1 cellular context compared by ENCODE assay signal in the genomic region with DNA sequence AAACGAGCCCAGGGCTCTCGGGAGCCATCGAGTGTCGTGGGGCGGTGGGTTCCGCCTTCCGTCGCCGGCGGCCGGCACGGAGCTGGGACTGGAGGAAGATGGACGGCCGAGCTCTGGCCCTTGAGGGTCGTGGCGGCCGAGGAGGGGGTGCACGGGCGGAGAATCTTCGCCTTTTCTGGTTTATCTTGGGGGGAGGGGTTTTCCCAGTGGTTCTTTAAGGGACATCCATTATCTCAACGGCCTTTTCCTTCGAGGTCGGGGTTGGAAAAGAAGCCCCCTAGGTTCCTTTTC.
TF ChIP-seq lines count a peak whose summit lies in the region.

No MANE protein-coding gene starts in this region.

TF ChIP-seq in HepG2, 621 proteins besides CTCF, POLR2A, EP300 and RAD21 (continued from another document and continues in another):
- TF ChIP-seq, protein P1, sequence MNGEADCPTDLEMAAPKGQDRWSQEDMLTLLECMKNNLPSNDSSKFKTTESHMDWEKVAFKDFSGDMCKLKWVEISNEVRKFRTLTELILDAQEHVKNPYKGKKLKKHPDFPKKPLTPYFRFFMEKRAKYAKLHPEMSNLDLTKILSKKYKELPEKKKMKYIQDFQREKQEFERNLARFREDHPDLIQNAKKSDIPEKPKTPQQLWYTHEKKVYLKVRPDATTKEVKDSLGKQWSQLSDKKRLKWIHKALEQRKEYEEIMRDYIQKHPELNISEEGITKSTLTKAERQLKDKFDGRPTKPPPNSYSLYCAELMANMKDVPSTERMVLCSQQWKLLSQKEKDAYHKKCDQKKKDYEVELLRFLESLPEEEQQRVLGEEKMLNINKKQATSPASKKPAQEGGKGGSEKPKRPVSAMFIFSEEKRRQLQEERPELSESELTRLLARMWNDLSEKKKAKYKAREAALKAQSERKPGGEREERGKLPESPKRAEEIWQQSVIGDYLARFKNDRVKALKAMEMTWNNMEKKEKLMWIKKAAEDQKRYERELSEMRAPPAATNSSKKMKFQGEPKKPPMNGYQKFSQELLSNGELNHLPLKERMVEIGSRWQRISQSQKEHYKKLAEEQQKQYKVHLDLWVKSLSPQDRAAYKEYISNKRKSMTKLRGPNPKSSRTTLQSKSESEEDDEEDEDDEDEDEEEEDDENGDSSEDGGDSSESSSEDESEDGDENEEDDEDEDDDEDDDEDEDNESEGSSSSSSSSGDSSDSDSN (CRISPR knock-in tag; IDR thresholded peaks at IDR 0.05), result peak; percentile 75
- no peak for TF ChIP-seq ZNF441 (CRISPR knock-in tag; IDR thresholded peaks at IDR 0.05; ENCODE audit: borderline replicate concordance)
- TF ChIP-seq NCOA1 (CRISPR knock-in tag; IDR thresholded peaks at IDR 0.05), result no peak
- TF ChIP-seq, protein P2, sequence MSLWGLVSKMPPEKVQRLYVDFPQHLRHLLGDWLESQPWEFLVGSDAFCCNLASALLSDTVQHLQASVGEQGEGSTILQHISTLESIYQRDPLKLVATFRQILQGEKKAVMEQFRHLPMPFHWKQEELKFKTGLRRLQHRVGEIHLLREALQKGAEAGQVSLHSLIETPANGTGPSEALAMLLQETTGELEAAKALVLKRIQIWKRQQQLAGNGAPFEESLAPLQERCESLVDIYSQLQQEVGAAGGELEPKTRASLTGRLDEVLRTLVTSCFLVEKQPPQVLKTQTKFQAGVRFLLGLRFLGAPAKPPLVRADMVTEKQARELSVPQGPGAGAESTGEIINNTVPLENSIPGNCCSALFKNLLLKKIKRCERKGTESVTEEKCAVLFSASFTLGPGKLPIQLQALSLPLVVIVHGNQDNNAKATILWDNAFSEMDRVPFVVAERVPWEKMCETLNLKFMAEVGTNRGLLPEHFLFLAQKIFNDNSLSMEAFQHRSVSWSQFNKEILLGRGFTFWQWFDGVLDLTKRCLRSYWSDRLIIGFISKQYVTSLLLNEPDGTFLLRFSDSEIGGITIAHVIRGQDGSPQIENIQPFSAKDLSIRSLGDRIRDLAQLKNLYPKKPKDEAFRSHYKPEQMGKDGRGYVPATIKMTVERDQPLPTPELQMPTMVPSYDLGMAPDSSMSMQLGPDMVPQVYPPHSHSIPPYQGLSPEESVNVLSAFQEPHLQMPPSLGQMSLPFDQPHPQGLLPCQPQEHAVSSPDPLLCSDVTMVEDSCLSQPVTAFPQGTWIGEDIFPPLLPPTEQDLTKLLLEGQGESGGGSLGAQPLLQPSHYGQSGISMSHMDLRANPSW (CRISPR knock-in tag; IDR thresholded peaks at IDR 0.05; ENCODE audit: borderline replicate concordance), result no peak
- no peak for TF ChIP-seq NAIF1 (CRISPR knock-in tag; IDR thresholded peaks at IDR 0.05; ENCODE audit: borderline replicate concordance)
- TF ChIP-seq, protein P3, sequence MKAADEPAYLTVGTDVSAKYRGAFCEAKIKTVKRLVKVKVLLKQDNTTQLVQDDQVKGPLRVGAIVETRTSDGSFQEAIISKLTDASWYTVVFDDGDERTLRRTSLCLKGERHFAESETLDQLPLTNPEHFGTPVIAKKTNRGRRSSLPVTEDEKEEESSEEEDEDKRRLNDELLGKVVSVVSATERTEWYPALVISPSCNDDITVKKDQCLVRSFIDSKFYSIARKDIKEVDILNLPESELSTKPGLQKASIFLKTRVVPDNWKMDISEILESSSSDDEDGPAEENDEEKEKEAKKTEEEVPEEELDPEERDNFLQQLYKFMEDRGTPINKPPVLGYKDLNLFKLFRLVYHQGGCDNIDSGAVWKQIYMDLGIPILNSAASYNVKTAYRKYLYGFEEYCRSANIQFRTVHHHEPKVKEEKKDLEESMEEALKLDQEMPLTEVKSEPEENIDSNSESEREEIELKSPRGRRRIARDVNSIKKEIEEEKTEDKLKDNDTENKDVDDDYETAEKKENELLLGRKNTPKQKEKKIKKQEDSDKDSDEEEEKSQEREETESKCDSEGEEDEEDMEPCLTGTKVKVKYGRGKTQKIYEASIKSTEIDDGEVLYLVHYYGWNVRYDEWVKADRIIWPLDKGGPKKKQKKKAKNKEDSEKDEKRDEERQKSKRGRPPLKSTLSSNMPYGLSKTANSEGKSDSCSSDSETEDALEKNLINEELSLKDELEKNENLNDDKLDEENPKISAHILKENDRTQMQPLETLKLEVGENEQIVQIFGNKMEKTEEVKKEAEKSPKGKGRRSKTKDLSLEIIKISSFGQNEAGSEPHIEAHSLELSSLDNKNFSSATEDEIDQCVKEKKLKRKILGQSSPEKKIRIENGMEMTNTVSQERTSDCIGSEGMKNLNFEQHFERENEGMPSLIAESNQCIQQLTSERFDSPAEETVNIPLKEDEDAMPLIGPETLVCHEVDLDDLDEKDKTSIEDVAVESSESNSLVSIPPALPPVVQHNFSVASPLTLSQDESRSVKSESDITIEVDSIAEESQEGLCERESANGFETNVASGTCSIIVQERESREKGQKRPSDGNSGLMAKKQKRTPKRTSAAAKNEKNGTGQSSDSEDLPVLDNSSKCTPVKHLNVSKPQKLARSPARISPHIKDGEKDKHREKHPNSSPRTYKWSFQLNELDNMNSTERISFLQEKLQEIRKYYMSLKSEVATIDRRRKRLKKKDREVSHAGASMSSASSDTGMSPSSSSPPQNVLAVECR (CRISPR knock-in tag; IDR thresholded peaks at IDR 0.05; ENCODE audit: borderline replicate concordance), result 0 out of 2 replicates have a peak, but pooled peaks have one; percentile 45
- TF ChIP-seq, protein P4, sequence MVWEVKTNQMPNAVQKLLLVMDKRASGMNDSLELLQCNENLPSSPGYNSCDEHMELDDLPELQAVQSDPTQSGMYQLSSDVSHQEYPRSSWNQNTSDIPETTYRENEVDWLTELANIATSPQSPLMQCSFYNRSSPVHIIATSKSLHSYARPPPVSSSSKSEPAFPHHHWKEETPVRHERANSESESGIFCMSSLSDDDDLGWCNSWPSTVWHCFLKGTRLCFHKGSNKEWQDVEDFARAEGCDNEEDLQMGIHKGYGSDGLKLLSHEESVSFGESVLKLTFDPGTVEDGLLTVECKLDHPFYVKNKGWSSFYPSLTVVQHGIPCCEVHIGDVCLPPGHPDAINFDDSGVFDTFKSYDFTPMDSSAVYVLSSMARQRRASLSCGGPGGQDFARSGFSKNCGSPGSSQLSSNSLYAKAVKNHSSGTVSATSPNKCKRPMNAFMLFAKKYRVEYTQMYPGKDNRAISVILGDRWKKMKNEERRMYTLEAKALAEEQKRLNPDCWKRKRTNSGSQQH (CRISPR knock-in tag; IDR thresholded peaks at IDR 0.05; ENCODE audit: low read depth), result no peak
- TF ChIP-seq ZNF75D (CRISPR knock-in tag; IDR thresholded peaks at IDR 0.05; ENCODE audit: borderline replicate concordance), result no peak; the same call in 1 of the 2 replicates
- TF ChIP-seq TOPORS (CRISPR knock-in tag; IDR thresholded peaks at IDR 0.05), result 0 out of 2 replicates have a peak, but pooled peaks have one; percentile 6
- TF ChIP-seq, protein P5, sequence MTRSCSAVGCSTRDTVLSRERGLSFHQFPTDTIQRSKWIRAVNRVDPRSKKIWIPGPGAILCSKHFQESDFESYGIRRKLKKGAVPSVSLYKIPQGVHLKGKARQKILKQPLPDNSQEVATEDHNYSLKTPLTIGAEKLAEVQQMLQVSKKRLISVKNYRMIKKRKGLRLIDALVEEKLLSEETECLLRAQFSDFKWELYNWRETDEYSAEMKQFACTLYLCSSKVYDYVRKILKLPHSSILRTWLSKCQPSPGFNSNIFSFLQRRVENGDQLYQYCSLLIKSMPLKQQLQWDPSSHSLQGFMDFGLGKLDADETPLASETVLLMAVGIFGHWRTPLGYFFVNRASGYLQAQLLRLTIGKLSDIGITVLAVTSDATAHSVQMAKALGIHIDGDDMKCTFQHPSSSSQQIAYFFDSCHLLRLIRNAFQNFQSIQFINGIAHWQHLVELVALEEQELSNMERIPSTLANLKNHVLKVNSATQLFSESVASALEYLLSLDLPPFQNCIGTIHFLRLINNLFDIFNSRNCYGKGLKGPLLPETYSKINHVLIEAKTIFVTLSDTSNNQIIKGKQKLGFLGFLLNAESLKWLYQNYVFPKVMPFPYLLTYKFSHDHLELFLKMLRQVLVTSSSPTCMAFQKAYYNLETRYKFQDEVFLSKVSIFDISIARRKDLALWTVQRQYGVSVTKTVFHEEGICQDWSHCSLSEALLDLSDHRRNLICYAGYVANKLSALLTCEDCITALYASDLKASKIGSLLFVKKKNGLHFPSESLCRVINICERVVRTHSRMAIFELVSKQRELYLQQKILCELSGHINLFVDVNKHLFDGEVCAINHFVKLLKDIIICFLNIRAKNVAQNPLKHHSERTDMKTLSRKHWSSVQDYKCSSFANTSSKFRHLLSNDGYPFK (CRISPR knock-in tag; IDR thresholded peaks at IDR 0.05; ENCODE audit: borderline replicate concordance), result no peak; the same call in 1 of the 2 replicates
- TF ChIP-seq ARID2 (CRISPR knock-in tag; IDR thresholded peaks at IDR 0.05; ENCODE audit: borderline replicate concordance), result peak; percentile 20; the same call in 1 of the 2 replicates
- TF ChIP-seq PAWR (CRISPR knock-in tag; IDR thresholded peaks at IDR 0.05; ENCODE audit: borderline replicate concordance), result no peak
- TF ChIP-seq SATB2 (CRISPR knock-in tag; IDR thresholded peaks at IDR 0.05), result no peak
- TF ChIP-seq NFKB2 (CRISPR knock-in tag; IDR thresholded peaks at IDR 0.05; ENCODE audit: borderline replicate concordance), result no peak
- TF ChIP-seq, protein P6, sequence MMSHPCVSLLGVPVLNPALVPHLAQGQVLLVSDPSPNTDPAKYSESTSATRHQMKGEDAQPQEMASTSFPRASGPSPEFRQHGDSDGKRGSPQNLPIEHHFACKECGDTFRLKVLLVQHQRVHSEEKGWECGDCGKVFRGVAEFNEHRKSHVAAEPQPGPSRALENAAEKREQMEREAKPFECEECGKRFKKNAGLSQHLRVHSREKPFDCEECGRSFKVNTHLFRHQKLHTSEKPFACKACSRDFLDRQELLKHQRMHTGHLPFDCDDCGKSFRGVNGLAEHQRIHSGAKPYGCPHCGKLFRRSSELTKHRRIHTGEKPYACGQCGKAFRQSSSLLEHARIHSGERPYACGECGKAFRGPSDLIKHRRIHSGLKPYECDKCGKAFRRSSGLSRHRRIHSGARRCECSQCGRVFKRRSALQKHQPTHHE (CRISPR knock-in tag; IDR thresholded peaks at IDR 0.05; ENCODE audit: borderline replicate concordance), result no peak
- TF ChIP-seq IKZF1 (IDR thresholded peaks at IDR 0.05), result no peak
- TF ChIP-seq BCL6 (CRISPR knock-in tag; IDR thresholded peaks at IDR 0.05), result no peak
- TF ChIP-seq, protein P7, sequence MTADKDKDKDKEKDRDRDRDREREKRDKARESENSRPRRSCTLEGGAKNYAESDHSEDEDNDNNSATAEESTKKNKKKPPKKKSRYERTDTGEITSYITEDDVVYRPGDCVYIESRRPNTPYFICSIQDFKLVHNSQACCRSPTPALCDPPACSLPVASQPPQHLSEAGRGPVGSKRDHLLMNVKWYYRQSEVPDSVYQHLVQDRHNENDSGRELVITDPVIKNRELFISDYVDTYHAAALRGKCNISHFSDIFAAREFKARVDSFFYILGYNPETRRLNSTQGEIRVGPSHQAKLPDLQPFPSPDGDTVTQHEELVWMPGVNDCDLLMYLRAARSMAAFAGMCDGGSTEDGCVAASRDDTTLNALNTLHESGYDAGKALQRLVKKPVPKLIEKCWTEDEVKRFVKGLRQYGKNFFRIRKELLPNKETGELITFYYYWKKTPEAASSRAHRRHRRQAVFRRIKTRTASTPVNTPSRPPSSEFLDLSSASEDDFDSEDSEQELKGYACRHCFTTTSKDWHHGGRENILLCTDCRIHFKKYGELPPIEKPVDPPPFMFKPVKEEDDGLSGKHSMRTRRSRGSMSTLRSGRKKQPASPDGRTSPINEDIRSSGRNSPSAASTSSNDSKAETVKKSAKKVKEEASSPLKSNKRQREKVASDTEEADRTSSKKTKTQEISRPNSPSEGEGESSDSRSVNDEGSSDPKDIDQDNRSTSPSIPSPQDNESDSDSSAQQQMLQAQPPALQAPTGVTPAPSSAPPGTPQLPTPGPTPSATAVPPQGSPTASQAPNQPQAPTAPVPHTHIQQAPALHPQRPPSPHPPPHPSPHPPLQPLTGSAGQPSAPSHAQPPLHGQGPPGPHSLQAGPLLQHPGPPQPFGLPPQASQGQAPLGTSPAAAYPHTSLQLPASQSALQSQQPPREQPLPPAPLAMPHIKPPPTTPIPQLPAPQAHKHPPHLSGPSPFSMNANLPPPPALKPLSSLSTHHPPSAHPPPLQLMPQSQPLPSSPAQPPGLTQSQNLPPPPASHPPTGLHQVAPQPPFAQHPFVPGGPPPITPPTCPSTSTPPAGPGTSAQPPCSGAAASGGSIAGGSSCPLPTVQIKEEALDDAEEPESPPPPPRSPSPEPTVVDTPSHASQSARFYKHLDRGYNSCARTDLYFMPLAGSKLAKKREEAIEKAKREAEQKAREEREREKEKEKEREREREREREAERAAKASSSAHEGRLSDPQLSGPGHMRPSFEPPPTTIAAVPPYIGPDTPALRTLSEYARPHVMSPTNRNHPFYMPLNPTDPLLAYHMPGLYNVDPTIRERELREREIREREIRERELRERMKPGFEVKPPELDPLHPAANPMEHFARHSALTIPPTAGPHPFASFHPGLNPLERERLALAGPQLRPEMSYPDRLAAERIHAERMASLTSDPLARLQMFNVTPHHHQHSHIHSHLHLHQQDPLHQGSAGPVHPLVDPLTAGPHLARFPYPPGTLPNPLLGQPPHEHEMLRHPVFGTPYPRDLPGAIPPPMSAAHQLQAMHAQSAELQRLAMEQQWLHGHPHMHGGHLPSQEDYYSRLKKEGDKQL (CRISPR knock-in tag; IDR thresholded peaks at IDR 0.05; ENCODE audit: low read depth), result no peak
- no peak for TF ChIP-seq TP53 (CRISPR knock-in tag; conservative IDR thresholded peaks at IDR 0.05)
- no peak for TF ChIP-seq BRCA1 (CRISPR knock-in tag; IDR thresholded peaks at IDR 0.05)
- TF ChIP-seq, protein P8, sequence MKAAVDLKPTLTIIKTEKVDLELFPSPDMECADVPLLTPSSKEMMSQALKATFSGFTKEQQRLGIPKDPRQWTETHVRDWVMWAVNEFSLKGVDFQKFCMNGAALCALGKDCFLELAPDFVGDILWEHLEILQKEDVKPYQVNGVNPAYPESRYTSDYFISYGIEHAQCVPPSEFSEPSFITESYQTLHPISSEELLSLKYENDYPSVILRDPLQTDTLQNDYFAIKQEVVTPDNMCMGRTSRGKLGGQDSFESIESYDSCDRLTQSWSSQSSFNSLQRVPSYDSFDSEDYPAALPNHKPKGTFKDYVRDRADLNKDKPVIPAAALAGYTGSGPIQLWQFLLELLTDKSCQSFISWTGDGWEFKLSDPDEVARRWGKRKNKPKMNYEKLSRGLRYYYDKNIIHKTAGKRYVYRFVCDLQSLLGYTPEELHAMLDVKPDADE (CRISPR knock-in tag; IDR thresholded peaks at IDR 0.05), result no peak
- TF ChIP-seq ZNF354B (CRISPR knock-in tag; IDR thresholded peaks at IDR 0.05), result no peak
- TF ChIP-seq ZNF83 (CRISPR knock-in tag; IDR thresholded peaks at IDR 0.05; ENCODE audit: borderline replicate concordance), result no peak
- TF ChIP-seq ZNF749 (CRISPR knock-in tag; IDR thresholded peaks at IDR 0.05; ENCODE audit: borderline replicate concordance), result no peak
- TF ChIP-seq ZNF605 (CRISPR knock-in tag; IDR thresholded peaks at IDR 0.05), result no peak
